9 cellular contexts compared by ENCODE assay signal in the genomic region with DNA sequence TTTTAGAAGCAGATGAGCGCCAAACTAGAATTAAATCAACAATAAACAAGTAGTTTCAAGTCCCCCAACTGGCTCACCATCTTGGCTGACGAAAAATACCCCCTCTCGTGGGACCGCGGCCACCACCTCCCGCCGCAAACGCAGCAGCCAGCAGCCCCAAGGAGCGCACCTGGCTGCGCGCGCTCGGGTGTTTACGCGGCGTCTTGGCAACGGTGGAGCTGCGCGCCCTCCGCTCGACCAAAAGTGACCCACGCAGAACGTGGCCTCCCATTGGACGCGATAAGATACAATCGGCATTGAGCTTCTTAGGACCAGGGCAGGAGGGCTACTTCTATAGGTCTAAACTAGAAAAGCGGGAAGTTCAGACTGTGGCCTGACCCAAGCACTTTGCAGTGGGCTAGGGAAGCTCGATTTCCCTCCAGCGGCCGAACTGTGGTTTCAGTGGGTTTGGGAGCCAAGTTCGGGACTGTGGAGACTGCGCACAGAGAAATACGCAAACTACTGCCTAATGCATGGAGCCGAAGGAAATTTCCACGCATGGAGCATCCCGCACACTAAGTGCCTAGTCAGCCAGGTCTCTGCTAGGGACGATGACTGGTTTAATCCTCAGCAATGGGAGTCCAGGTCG. TPM values are rescaled to one million over a fixed set of nuclear protein-coding genes. Genes with fewer than 3 reads are reported as not detected.
DNase-seq lines count a peak whose midpoint lies in the region; ATAC-seq, FAIRE-seq and TF ChIP-seq lines count a peak whose summit lies in the region.
"Had no signal": no experiment of that assay in that cellular context is flagged by ENCODE, and none has a peak within 500 bp of the region (broad histone marks: within the 10 kb centered on the region; RNA-seq: fewer than 3 reads in every experiment).

A gene with protein sequence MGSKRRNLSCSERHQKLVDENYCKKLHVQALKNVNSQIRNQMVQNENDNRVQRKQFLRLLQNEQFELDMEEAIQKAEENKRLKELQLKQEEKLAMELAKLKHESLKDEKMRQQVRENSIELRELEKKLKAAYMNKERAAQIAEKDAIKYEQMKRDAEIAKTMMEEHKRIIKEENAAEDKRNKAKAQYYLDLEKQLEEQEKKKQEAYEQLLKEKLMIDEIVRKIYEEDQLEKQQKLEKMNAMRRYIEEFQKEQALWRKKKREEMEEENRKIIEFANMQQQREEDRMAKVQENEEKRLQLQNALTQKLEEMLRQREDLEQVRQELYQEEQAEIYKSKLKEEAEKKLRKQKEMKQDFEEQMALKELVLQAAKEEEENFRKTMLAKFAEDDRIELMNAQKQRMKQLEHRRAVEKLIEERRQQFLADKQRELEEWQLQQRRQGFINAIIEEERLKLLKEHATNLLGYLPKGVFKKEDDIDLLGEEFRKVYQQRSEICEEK (minus strand): TSS at position 245 of the 628 bp plus-strand sequence. CDS start 165 bp downstream, at position 80.

- peak; percentile 6 to 91 (median 79) for DNase-seq in C1 segment of cervical spinal cord (lab: John Stamatoyannopoulos, UW)
- DNase-seq in GM19239 (ENCODE audit: insufficient read length, low spot score), result peak; percentile 61
- DNase-seq in NCI-H510A treated with DMSO at 0.1 percent for 48 hours (lab: John Stamatoyannopoulos, UW), result peak; percentile 88
- DNase-seq in activated CD4-positive, alpha-beta T cell treated with anti-CD3 and anti-CD28 coated beads, Interleukin-2, amount 50 U/mL, for 1 hour, result peak; percentile 28
- DNase-seq in dorsolateral prefrontal cortex, result peak; percentile 67 to 94 (median 89)
- DNase-seq in HepG2 (ENCODE audit: low spot score), result peak; percentile 83
- DNase-seq in stimulated activated CD4-positive, alpha-beta T cell treated with anti-CD3 and anti-CD28 coated beads, Interleukin-4, amount 100 ng/mL, for 1 hour, result peak; percentile 49

- TF ChIP-seq RAD21 in HepG2 (CRISPR knock-in tag; IDR thresholded peaks at IDR 0.05), result no peak

- H3K27me3 ChIP-seq in dorsolateral prefrontal cortex (no peaks in the 10 kb centered on the region), HepG2 (ENCODE audit: control insufficient read depth in 1 of 2, insufficient read depth in 2 of 2, low read length in 2 of 2) (no peaks in the 10 kb centered on the region)

- FAIRE-seq in GM19239 (lab: Jason Lieb, UNC) (peak; percentile 99), HepG2 (lab: Jason Lieb, UNC) (peak; percentile 67)
- FAIRE-seq: colon had no signal

- peak in 19 of 56 donors; percentile 4 to 28 (median 19) for TF ChIP-seq CTCF in dorsolateral prefrontal cortex (IDR thresholded peaks at IDR 0.05 in 54 of 56, conservative IDR thresholded peaks at IDR 0.05 in 2 of 56; ENCODE audit: low read depth in 1 of 56, partially characterized antibody in 56 of 56)
- 0 out of 2 replicates have a peak, but pooled peaks have one; percentile 6 for TF ChIP-seq CTCF in HepG2 (CRISPR knock-in tag; IDR thresholded peaks at IDR 0.05)

- no peaks in the 10 kb centered on the region for H3K79me2 ChIP-seq in HepG2 (ENCODE audit: insufficient read depth, low read length)

- BruUV-seq in HepG2 (replicated peaks; lab: Mats Ljungman, UMichigan), result no TSS peak

- H3K36me3 ChIP-seq in HepG2 (replicated peaks in 1 of 2; ENCODE audit: control insufficient read depth in 1 of 2, insufficient read depth in 2 of 2, low read length in 2 of 2), result no peaks in the 10 kb centered on the region

- TF ChIP-seq EP300 in HepG2 (IDR thresholded peaks at IDR 0.05; ENCODE audit: low read depth in 2 of 2, low read length in 2 of 2) (no peak), HepG2 (CRISPR knock-in tag; IDR thresholded peaks at IDR 0.05; ENCODE audit: borderline replicate concordance) (no peak)

- H3K4me3 ChIP-seq in dorsolateral prefrontal cortex, result peak within 1 kb of the TSS; percentile 53 to 94 (median 80)
- H3K4me3 ChIP-seq in HepG2 (replicated peaks in 1 of 3; ENCODE audit: insufficient read depth in 1 of 3, low read depth in 2 of 3, low read length in 3 of 3), result peak within 1 kb of the TSS; percentile 56 to 69 (median 60)

- CTCF ChIA-PET in HepG2 (lab: Yijun Ruan, JAX; ENCODE audit: low intra/inter-chr PET ratio, low total read pairs), result no interaction called here

- TF ChIP-seq POLR2A in HepG2 (IDR thresholded peaks at IDR 0.05; ENCODE audit: insufficient read depth in 1 of 2, low read depth in 2 of 2, low read length in 2 of 2), result no peak

- H3K27ac ChIP-seq in dorsolateral prefrontal cortex, result peak within 1 kb of the TSS in 5 of 59 donors; percentile 2 to 57 (median 49)
- H3K27ac ChIP-seq in HepG2 (ENCODE audit: extremely low read length, insufficient read depth, low read length), result no peak within 1 kb of the TSS

- ATAC-seq in HG03432 (IDR thresholded peaks at IDR 0.05; ENCODE audit: unreplicated experiment), result peak; percentile 99
- ATAC-seq in HepG2, result peak; percentile 99

- H4K20me1 ChIP-seq in HepG2 (ENCODE audit: insufficient read depth, low read length), result no peaks in the 10 kb centered on the region

- peak within 1 kb of the TSS; percentile 82 for H3K4me2 ChIP-seq in HepG2 (ENCODE audit: low read depth, low read length)

- intact Hi-C loops in dorsolateral prefrontal cortex (cut with DNase I) (no loop called here), HepG2 (cut with micrococcal nuclease; ENCODE audit: unreplicated experiment) (no loop called here)

- no peaks in the 10 kb centered on the region for H3K9me3 ChIP-seq in HepG2 (ENCODE audit: low read length)

- WGBS in HepG2 (ENCODE audit: low lambda C conversion rate), result 21% methylated on average over 6 of the region's 38 CpGs

- POLR2A ChIA-PET in HepG2 (lab: Yijun Ruan, JAX), result interaction anchor here (0.7 kb wide), 1 partner anchor 220 kb away, joined by 3 read pairs; no protein-coding TSS in a partner anchor

- peaks cover 23% of the 10 kb centered on the region for H3K4me1 ChIP-seq in HepG2 (ENCODE audit: insufficient read depth, low read length)

- peak within 1 kb of the TSS; percentile 59 for H3K9ac ChIP-seq in HepG2 (ENCODE audit: insufficient read depth, low read depth, low read length)

- peak within 1 kb of the TSS; percentile 87 for H2AFZ ChIP-seq in HepG2 (ENCODE audit: low read length)

- in situ Hi-C loops in HepG2 (cut with HindIII; ENCODE audit: extremely low pct_ligation_motif_present, low pct_unique_long_range_greater_than_20kb), result no loop called here

TF ChIP-seq in HepG2, 621 proteins besides CTCF, POLR2A, EP300 and RAD21 (continues in another document):
- TF ChIP-seq NFYB (CRISPR knock-in tag; IDR thresholded peaks at IDR 0.05) (peak; percentile 90), PLRG1 (conservative IDR thresholded peaks at IDR 0.05) (no peak), ZNF530 (CRISPR knock-in tag; IDR thresholded peaks at IDR 0.05; ENCODE audit: low read depth) (no peak), RBM39 (IDR thresholded peaks at IDR 0.05; ENCODE audit: low read depth, low read length, poor library complexity, severe bottlenecking) (no peak), FOXC1 (CRISPR knock-in tag; IDR thresholded peaks at IDR 0.05; ENCODE audit: borderline replicate concordance) (0 out of 2 replicates have a peak, but pooled peaks have one; percentile 36), ZNF282 (IDR thresholded peaks at IDR 0.05; ENCODE audit: partially characterized antibody) (no peak), ZNF10 (CRISPR knock-in tag; IDR thresholded peaks at IDR 0.05; ENCODE audit: borderline replicate concordance, low read depth) (no peak), ZNF780A (CRISPR knock-in tag; IDR thresholded peaks at IDR 0.05) (no peak), ZNF644 (CRISPR knock-in tag; IDR thresholded peaks at IDR 0.05; ENCODE audit: low read depth) (no peak), SPEN (CRISPR knock-in tag; IDR thresholded peaks at IDR 0.05; ENCODE audit: low read depth) (no peak), E2F5 (CRISPR knock-in tag; conservative IDR thresholded peaks at IDR 0.05) (peak; percentile 78), ASH2L (IDR thresholded peaks at IDR 0.05; ENCODE audit: insufficient read length, low read depth, low read length) (peak; percentile 59)

RNA-seq across cellular contexts. Expression of the gene that starts here (rescaled TPM):
- total RNA-seq in dorsolateral prefrontal cortex, result 10 to 100 TPM in 15 of 120 experiments, 1 to 10 TPM in 105; 2.9 to 14.9 (median 7.0) TPM
- total RNA-seq in HepG2 (2016; rRNA removed; fragmentation: Illumina TruSeq; extraction: Trizol), result 1.7 and 2.3 TPM in 2 replicates
- 0.40 and 0.44 TPM in 2 replicates for total RNA-seq in HepG2 (2016; cell fraction: cytosol; rRNA removed; fragmentation: Illumina TruSeq; extraction: Trizol; ENCODE audit: low read depth)
- total RNA-seq in HepG2 (2016; cell fraction: insoluble cytoplasmic fraction; rRNA removed; fragmentation: Illumina TruSeq; extraction: Trizol), result 1.5 and 2.4 TPM in 2 replicates
- 0.65 TPM in 2 replicates for total RNA-seq in HepG2 (2016; cell fraction: membrane; rRNA removed; fragmentation: Illumina TruSeq; extraction: Trizol)
- total RNA-seq in HepG2 (2016; cell fraction: nucleus; rRNA removed; fragmentation: Illumina TruSeq; extraction: Trizol), result 1.7 and 2.2 TPM in 2 replicates
- 0.14 and 0.22 TPM in 2 replicates for polyA plus RNA-seq in HepG2 (2011; rRNA removed)
- polyA plus RNA-seq in HepG2 (2011; cell fraction: cytosol; rRNA removed), result 0.05 and 0.07 TPM in 2 replicates
- 0.57 TPM in 1 of 2 replicates, not detected in the other for polyA plus RNA-seq in HepG2 (2011; cell fraction: nucleus; rRNA removed)
- polyA plus RNA-seq in HepG2 (2012), result 0.44 and 1.1 TPM in 2 replicates
- 0.33 and 0.57 TPM in 2 replicates for polyA plus RNA-seq in HepG2 (2016; cell fraction: cytosol; fragmentation: Illumina TruSeq; extraction: Trizol; ENCODE audit: low read depth)
- 3.3 and 3.6 TPM in 2 replicates for polyA plus RNA-seq in HepG2 (2016; cell fraction: insoluble cytoplasmic fraction; fragmentation: Illumina TruSeq; extraction: Trizol; ENCODE audit: low read depth)
- 0.62 TPM in 2 replicates for polyA plus RNA-seq in HepG2 (2016; cell fraction: membrane; fragmentation: Illumina TruSeq; extraction: Trizol; ENCODE audit: low read depth)
- polyA plus RNA-seq in HepG2 (2016; cell fraction: nucleus; fragmentation: Illumina TruSeq; extraction: Trizol; ENCODE audit: insufficient read depth, low read depth), result 1.4 and 2.9 TPM in 2 replicates
- not detected in 2 replicates for polyA minus RNA-seq in HepG2 (2011; rRNA and poly(A)+ RNA removed; ENCODE audit: low replicate concordance)
- 0.30 and 0.53 TPM in 2 replicates for polyA minus RNA-seq in HepG2 (2011; cell fraction: cytosol; rRNA and poly(A)+ RNA removed)
- polyA minus RNA-seq in HepG2 (2011; cell fraction: nucleus; rRNA and poly(A)+ RNA removed), result 0.87 and 1.0 TPM in 2 replicates

Comparison
In these comparisons a context has a peak if more than half of its experiments do, and no peak if none do; other contexts are left out.
1. DNase-seq: peak in every context shown above with its lines; median percentile 89 in dorsolateral prefrontal cortex; 88 in NCI-H510A treated with DMSO at 0.1 percent for 48 hours; 83 in HepG2; 79 in C1 segment of cervical spinal cord; 61 in GM19239; 49 in stimulated activated CD4-positive, alpha-beta T cell treated with anti-CD3 and anti-CD28 coated beads, Interleukin-4, amount 100 ng/mL, for 1 hour; 28 in activated CD4-positive, alpha-beta T cell treated with anti-CD3 and anti-CD28 coated beads, Interleukin-2, amount 50 U/mL, for 1 hour.